In the genomic region with DNA sequence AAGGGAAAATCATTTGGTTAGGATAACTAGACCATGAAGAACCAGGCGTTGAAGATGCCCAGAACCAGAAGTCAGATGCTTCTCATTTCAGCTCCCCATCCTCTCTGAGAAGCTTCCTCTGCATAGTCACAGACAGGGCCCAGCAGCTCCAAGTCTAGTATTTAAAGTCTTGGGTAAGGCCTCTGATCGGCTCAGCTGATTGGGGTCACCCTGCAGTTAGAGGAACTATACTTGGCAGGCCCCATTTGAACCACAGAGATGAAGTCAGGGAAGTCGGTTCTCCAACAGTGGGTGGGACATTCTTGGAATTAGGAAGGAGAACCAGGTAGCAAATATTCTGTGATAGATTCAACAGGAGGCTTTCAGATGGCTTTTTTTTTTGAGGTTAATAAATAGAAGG, we compare ENCODE assay signal across 17 cellular contexts.
"Had no signal": no experiment of that assay in that cellular context is flagged by ENCODE, and none has a peak within 500 bp of the region (broad histone marks: within the 10 kb centered on the region; RNA-seq: fewer than 3 reads in every experiment).

No MANE protein-coding gene starts in this region.

- H3K27me3 ChIP-seq: dorsolateral prefrontal cortex, heart left ventricle, ovary, suprapubic skin, thyroid gland, uterus had no signal

- H3K9me3 ChIP-seq: heart left ventricle, ovary, suprapubic skin, thyroid gland, uterus had no signal

- H3K36me3 ChIP-seq: ovary, thyroid gland, uterus had no signal

- H3K27ac ChIP-seq: heart left ventricle, ovary, suprapubic skin, thyroid gland, uterus had no signal

- H3K4me3 ChIP-seq: dorsolateral prefrontal cortex, heart left ventricle, ovary, suprapubic skin, thyroid gland, uterus had no signal

- DNase-seq: cortex of kidney; dorsolateral prefrontal cortex; effector CD8-positive, alpha-beta T cell; heart left ventricle; hippocampal formation; left colon; mammary epithelial cell; naive thymus-derived CD4-positive, alpha-beta T cell; nephron progenitor cell; ovary; right cardiac atrium; stimulated activated CD4-positive, alpha-beta T cell treated with anti-CD3 and anti-CD28 coated beads, Interleukin-4, amount 100 ng/mL, for 1 hour; stimulated activated CD8-positive, alpha-beta memory T cell treated with anti-CD3 and anti-CD28 coated beads, Interleukin-4, amount 100 ng/mL, for 48 hours; stimulated activated naive CD8-positive, alpha-beta T cell treated with anti-CD3 and anti-CD28 coated beads, Interleukin-15, Interleukin-2, amounts not matched to agents 100 U/mL and 50 U/mL, for 24 hours; thyroid gland; uterus had no signal

- H3K4me1 ChIP-seq: heart left ventricle, suprapubic skin, thyroid gland, uterus had no signal
